In the genomic region with DNA sequence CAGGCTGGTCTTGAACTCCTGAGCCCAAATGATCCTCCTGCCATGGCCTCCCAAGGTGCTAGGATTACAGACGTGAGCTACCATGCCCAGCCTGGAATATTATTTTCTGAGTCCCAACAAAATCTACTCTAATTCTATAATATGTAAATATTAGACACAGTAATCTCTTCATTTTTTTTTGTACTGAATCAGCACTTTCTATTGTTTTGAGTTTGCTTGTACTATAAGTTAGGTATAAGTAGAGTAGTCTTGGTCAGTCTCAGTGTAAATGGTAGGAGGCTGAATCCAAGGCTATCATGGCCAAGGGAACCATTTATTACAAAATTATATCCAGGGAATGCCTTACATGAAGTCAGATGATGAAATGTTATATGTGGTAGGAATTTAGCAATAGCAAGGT, we compare ENCODE assay signal across 29 cellular contexts. TPM values are rescaled to one million over a fixed set of nuclear protein-coding genes. Genes with fewer than 3 reads are reported as not detected.
"Had no signal": no experiment of that assay in that cellular context is flagged by ENCODE, and none has a peak within 500 bp of the region (broad histone marks: within the 10 kb centered on the region; RNA-seq: fewer than 3 reads in every experiment).

No MANE protein-coding gene starts in this region.

- H3K9me3 ChIP-seq: ascending aorta, body of pancreas, Peyer's patch, SJCRH30, SK-N-SH had no signal

- H3K9ac ChIP-seq: SK-N-SH had no signal

- H3K27me3 ChIP-seq: ascending aorta, body of pancreas, Peyer's patch, SJCRH30 had no signal

- H3K4me1 ChIP-seq: ascending aorta, body of pancreas, Peyer's patch, SJCRH30 had no signal

- H3K27me3 Mint-ChIP-seq: activated naive CD4-positive, alpha-beta T cell treated with anti-CD3 and anti-CD28 coated beads, Interleukin-2, amount 50 U/mL, for 24 hours had no signal

- H3K9me3 Mint-ChIP-seq: activated naive CD4-positive, alpha-beta T cell treated with anti-CD3 and anti-CD28 coated beads, Interleukin-2, amount 50 U/mL, for 24 hours; activated T-cell treated with anti-CD3 and anti-CD28 coated beads, Interleukin-2, amount 50 U/mL, for 24 hours had no signal

- FAIRE-seq: bronchial epithelial cell had no signal

- H3K36me3 Mint-ChIP-seq: activated CD8-positive, alpha-beta memory T cell treated with anti-CD3 and anti-CD28 coated beads, Interleukin-2, amount 10 ng/mL, durations not matched to agents 7 days and 5 days; activated naive CD4-positive, alpha-beta T cell treated with anti-CD3 and anti-CD28 coated beads, Interleukin-2, amount 50 U/mL, for 24 hours had no signal

- H3K4me1 Mint-ChIP-seq: activated CD8-positive, alpha-beta memory T cell treated with anti-CD3 and anti-CD28 coated beads, Interleukin-2, amount 10 ng/mL, durations not matched to agents 7 days and 5 days; activated naive CD4-positive, alpha-beta T cell treated with anti-CD3 and anti-CD28 coated beads, Interleukin-2, amount 50 U/mL, for 24 hours had no signal

- H3K36me3 ChIP-seq: ascending aorta, Peyer's patch, SJCRH30 had no signal

- H3K27ac ChIP-seq: ascending aorta, body of pancreas, Peyer's patch, RWPE1, SJCRH30, VCaP had no signal

- H3K4me3 Mint-ChIP-seq: activated CD8-positive, alpha-beta memory T cell treated with anti-CD3 and anti-CD28 coated beads, Interleukin-2, amount 10 ng/mL, durations not matched to agents 7 days and 5 days; activated CD8-positive, alpha-beta T cell treated with anti-CD3 and anti-CD28 coated beads, Interleukin-2, amount 10 ng/mL, durations not matched to agents 7 days and 5 days; activated naive CD4-positive, alpha-beta T cell treated with anti-CD3 and anti-CD28 coated beads, Interleukin-2, amount 50 U/mL, for 24 hours; activated T-cell treated with anti-CD3 and anti-CD28 coated beads, Interleukin-2, amount 50 U/mL, for 24 hours; activated T-helper 1 cell treated with anti-CD3 and anti-CD28 coated beads, Interleukin-12 subunit alpha, Interleukin-12 subunit beta, Interleukin-2, Interleukin-4 antibody, amounts not matched to agents 30 ng/mL and 10 ng/mL and 1 ng/mL, durations not matched to agents 14 hours and 24 hours and 36 hours had no signal

- DNase-seq: activated CD4-positive, alpha-beta T cell treated with anti-CD3 and anti-CD28 coated beads for 4 hours; activated CD4-positive, alpha-beta T cell treated with anti-CD3 and anti-CD28 coated beads, Interleukin-2, amount 50 U/mL, for 4 hours; activated CD8-positive, alpha-beta memory T cell treated with anti-CD3 and anti-CD28 coated beads, Interleukin-2, amount 10 ng/mL, durations not matched to agents 7 days and 5 days; activated CD8-positive, alpha-beta T cell treated with anti-CD3 and anti-CD28 coated beads, Interleukin-2, amount 10 ng/mL, durations not matched to agents 7 days and 5 days; activated effector memory CD4-positive, alpha-beta T cell treated with Interleukin-2 at 50 U/mL for 16 hours; activated naive CD4-positive, alpha-beta T cell; activated T-cell treated with anti-CD3 and anti-CD28 coated beads, Interleukin-2, amount 50 U/mL, for 24 hours; amniotic stem cell; body of pancreas; central memory CD4-positive, alpha-beta T cell; MM.1S; NCI-H1105; NCI-H1436; NCI-H1694 treated with DMSO at 0.1 percent for 48 hours; NCI-H2081; NCI-H446; NCI-H524; Peyer's patch; Right ventricle myocardium superior; SJCRH30; SK-N-SH; T-helper 1 cell had no signal

- H3K27ac Mint-ChIP-seq: activated CD8-positive, alpha-beta memory T cell treated with anti-CD3 and anti-CD28 coated beads, Interleukin-2, amount 10 ng/mL, durations not matched to agents 7 days and 5 days; activated CD8-positive, alpha-beta T cell treated with anti-CD3 and anti-CD28 coated beads, Interleukin-2, amount 10 ng/mL, durations not matched to agents 7 days and 5 days; activated naive CD4-positive, alpha-beta T cell treated with anti-CD3 and anti-CD28 coated beads, Interleukin-2, amount 50 U/mL, for 24 hours; activated T-cell treated with anti-CD3 and anti-CD28 coated beads, Interleukin-2, amount 50 U/mL, for 24 hours; activated T-helper 1 cell treated with anti-CD3 and anti-CD28 coated beads, Interleukin-12 subunit alpha, Interleukin-12 subunit beta, Interleukin-2, Interleukin-4 antibody, amounts not matched to agents 30 ng/mL and 10 ng/mL and 1 ng/mL, durations not matched to agents 14 hours and 24 hours and 36 hours had no signal

- H3K4me2 ChIP-seq: SK-N-SH had no signal

- H3K4me3 ChIP-seq: ascending aorta, body of pancreas, Peyer's patch, SJCRH30 had no signal

RNA-seq across cellular contexts. Expression of a gene that starts 19.6 kb away (rescaled TPM):
- total RNA-seq: activated CD8-positive, alpha-beta memory T cell treated with anti-CD3 and anti-CD28 coated beads, Interleukin-2, amount 10 ng/mL, durations not matched to agents 7 days and 5 days; activated CD8-positive, alpha-beta T cell treated with anti-CD3 and anti-CD28 coated beads, Interleukin-2, amount 10 ng/mL, durations not matched to agents 7 days and 5 days; activated T-helper 1 cell treated with anti-CD3 and anti-CD28 coated beads, Interleukin-12 subunit alpha, Interleukin-12 subunit beta, Interleukin-2, Interleukin-4 antibody, amounts not matched to agents 30 ng/mL and 10 ng/mL and 1 ng/mL, durations not matched to agents 14 hours and 24 hours and 36 hours; ascending aorta; body of pancreas; bronchial epithelial cell; Peyer's patch; Right ventricle myocardium superior; SJCRH30; T-helper 2 cell treated with Interferon-gamma antibody and Interleukin-4, amounts not matched to agents 100 ng/mL and 5 ng/mL, for 36 hours had no signal
- polyA plus RNA-seq: SK-N-SH had no signal

RNA-seq across cellular contexts. Expression of a gene that starts 32.2 kb away (rescaled TPM):
- total RNA-seq: activated CD8-positive, alpha-beta memory T cell treated with anti-CD3 and anti-CD28 coated beads, Interleukin-2, amount 10 ng/mL, durations not matched to agents 7 days and 5 days; activated CD8-positive, alpha-beta T cell treated with anti-CD3 and anti-CD28 coated beads, Interleukin-2, amount 10 ng/mL, durations not matched to agents 7 days and 5 days; activated T-helper 1 cell treated with anti-CD3 and anti-CD28 coated beads, Interleukin-12 subunit alpha, Interleukin-12 subunit beta, Interleukin-2, Interleukin-4 antibody, amounts not matched to agents 30 ng/mL and 10 ng/mL and 1 ng/mL, durations not matched to agents 14 hours and 24 hours and 36 hours; ascending aorta; body of pancreas; bronchial epithelial cell; Peyer's patch; Right ventricle myocardium superior; SJCRH30; T-helper 2 cell treated with Interferon-gamma antibody and Interleukin-4, amounts not matched to agents 100 ng/mL and 5 ng/mL, for 36 hours had no signal
- polyA plus RNA-seq: SK-N-SH had no signal
